1 cellular context compared by ENCODE assay signal in the genomic region with DNA sequence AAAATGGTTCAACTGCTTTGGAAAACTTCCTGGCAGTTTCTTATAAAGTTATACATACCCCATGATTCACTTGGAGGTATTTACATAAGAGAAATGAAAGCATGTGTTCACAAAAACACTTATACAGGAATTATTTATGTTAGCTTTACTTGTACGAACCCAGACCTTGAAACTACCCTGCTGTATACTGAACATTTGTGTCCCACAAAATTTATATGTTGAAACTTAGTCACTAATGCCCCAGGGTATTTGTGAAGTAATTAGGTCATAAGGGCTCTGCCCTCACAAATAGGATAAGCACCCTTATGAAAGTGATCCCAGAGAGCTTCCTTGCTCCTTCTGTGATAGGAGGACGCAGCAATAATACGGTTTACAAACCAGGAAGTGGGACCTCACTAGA.
TF ChIP-seq lines count a peak whose summit lies in the region.

No MANE protein-coding gene starts in this region.

TF ChIP-seq in GM23338, 12 proteins besides CTCF, POLR2A, EP300 and RAD21 (continued from another document):
- TF ChIP-seq, protein P1, sequence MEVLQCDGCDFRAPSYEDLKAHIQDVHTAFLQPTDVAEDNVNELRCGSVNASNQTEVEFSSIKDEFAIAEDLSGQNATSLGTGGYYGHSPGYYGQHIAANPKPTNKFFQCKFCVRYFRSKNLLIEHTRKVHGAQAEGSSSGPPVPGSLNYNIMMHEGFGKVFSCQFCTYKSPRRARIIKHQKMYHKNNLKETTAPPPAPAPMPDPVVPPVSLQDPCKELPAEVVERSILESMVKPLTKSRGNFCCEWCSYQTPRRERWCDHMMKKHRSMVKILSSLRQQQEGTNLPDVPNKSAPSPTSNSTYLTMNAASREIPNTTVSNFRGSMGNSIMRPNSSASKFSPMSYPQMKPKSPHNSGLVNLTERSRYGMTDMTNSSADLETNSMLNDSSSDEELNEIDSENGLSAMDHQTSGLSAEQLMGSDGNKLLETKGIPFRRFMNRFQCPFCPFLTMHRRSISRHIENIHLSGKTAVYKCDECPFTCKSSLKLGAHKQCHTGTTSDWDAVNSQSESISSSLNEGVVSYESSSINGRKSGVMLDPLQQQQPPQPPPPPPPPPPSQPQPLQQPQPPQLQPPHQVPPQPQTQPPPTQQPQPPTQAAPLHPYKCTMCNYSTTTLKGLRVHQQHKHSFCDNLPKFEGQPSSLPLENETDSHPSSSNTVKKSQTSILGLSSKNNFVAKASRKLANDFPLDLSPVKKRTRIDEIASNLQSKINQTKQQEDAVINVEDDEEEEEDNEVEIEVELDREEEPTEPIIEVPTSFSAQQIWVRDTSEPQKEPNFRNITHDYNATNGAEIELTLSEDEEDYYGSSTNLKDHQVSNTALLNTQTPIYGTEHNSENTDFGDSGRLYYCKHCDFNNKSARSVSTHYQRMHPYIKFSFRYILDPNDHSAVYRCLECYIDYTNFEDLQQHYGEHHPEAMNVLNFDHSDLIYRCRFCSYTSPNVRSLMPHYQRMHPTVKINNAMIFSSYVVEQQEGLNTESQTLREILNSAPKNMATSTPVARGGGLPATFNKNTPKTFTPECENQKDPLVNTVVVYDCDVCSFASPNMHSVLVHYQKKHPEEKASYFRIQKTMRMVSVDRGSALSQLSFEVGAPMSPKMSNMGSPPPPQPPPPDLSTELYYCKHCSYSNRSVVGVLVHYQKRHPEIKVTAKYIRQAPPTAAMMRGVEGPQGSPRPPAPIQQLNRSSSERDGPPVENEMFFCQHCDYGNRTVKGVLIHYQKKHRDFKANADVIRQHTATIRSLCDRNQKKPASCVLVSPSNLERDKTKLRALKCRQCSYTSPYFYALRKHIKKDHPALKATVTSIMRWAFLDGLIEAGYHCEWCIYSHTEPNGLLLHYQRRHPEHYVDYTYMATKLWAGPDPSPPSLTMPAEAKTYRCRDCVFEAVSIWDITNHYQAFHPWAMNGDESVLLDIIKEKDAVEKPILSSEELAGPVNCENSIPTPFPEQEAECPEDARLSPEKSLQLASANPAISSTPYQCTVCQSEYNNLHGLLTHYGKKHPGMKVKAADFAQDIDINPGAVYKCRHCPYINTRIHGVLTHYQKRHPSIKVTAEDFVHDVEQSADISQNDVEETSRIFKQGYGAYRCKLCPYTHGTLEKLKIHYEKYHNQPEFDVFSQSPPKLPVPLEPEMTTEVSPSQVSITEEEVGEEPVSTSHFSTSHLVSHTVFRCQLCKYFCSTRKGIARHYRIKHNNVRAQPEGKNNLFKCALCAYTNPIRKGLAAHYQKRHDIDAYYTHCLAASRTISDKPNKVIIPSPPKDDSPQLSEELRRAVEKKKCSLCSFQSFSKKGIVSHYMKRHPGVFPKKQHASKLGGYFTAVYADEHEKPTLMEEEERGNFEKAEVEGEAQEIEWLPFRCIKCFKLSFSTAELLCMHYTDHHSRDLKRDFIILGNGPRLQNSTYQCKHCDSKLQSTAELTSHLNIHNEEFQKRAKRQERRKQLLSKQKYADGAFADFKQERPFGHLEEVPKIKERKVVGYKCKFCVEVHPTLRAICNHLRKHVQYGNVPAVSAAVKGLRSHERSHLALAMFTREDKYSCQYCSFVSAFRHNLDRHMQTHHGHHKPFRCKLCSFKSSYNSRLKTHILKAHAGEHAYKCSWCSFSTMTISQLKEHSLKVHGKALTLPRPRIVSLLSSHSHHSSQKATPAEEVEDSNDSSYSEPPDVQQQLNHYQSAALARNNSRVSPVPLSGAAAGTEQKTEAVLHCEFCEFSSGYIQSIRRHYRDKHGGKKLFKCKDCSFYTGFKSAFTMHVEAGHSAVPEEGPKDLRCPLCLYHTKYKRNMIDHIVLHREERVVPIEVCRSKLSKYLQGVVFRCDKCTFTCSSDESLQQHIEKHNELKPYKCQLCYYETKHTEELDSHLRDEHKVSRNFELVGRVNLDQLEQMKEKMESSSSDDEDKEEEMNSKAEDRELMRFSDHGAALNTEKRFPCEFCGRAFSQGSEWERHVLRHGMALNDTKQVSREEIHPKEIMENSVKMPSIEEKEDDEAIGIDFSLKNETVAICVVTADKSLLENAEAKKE (CRISPR knock-in tag; IDR thresholded peaks at IDR 0.05), result no peak
- TF ChIP-seq EZH2phosphoT487 (IDR thresholded peaks at IDR 0.05; ENCODE audit: unreplicated experiment), result no peak
- no peak for TF ChIP-seq NANOG (IDR thresholded peaks at IDR 0.05; ENCODE audit: borderline replicate concordance)
- TF ChIP-seq, protein P2, sequence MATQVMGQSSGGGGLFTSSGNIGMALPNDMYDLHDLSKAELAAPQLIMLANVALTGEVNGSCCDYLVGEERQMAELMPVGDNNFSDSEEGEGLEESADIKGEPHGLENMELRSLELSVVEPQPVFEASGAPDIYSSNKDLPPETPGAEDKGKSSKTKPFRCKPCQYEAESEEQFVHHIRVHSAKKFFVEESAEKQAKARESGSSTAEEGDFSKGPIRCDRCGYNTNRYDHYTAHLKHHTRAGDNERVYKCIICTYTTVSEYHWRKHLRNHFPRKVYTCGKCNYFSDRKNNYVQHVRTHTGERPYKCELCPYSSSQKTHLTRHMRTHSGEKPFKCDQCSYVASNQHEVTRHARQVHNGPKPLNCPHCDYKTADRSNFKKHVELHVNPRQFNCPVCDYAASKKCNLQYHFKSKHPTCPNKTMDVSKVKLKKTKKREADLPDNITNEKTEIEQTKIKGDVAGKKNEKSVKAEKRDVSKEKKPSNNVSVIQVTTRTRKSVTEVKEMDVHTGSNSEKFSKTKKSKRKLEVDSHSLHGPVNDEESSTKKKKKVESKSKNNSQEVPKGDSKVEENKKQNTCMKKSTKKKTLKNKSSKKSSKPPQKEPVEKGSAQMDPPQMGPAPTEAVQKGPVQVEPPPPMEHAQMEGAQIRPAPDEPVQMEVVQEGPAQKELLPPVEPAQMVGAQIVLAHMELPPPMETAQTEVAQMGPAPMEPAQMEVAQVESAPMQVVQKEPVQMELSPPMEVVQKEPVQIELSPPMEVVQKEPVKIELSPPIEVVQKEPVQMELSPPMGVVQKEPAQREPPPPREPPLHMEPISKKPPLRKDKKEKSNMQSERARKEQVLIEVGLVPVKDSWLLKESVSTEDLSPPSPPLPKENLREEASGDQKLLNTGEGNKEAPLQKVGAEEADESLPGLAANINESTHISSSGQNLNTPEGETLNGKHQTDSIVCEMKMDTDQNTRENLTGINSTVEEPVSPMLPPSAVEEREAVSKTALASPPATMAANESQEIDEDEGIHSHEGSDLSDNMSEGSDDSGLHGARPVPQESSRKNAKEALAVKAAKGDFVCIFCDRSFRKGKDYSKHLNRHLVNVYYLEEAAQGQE (IDR thresholded peaks at IDR 0.05; ENCODE audit: unreplicated experiment), result no peak
- TF ChIP-seq CREB1 (CRISPR knock-in tag; IDR thresholded peaks at IDR 0.05; ENCODE audit: low read depth), result no peak
- TF ChIP-seq STAT1 (IDR thresholded peaks at IDR 0.05; ENCODE audit: unreplicated experiment), result no peak
- TF ChIP-seq ZNF114 (CRISPR knock-in tag; IDR thresholded peaks at IDR 0.05), result no peak
